In the genomic region with DNA sequence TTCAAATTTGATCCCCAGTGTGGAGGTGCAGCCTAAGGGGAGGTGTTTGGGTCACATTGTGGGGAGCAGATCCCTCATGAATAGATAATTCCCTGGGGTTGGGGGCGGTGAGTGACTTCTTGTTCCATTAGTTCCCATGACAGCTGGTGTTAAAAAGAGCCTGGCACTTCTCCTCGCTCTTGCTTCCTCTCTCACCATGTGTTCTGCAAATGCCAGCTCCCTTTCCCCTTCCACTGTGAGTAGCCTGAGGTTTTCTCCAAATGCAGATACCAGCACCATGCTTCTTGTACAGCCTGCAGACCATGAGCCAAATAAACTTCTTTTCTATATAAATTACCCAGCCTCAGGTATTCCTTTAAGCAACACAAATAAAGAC, we compare ENCODE assay signal across 20 cellular contexts.
"Had no signal": no experiment of that assay in that cellular context is flagged by ENCODE, and none has a peak within 500 bp of the region (broad histone marks: within the 10 kb centered on the region; RNA-seq: fewer than 3 reads in every experiment).

No MANE protein-coding gene starts in this region.

- H3K4me3 Mint-ChIP-seq: activated B cell treated with CpG ODN at 0.5 μM for 24 hours; activated CD4-positive, alpha-beta memory T cell treated with anti-CD3 and anti-CD28 coated beads for 36 hours; activated CD4-positive, alpha-beta T cell treated with anti-CD3 and anti-CD28 coated beads for 36 hours; activated naive CD4-positive, alpha-beta T cell treated with anti-CD3 and anti-CD28 coated beads, Interleukin-2, amount 10 ng/mL, durations not matched to agents 7 days and 5 days; natural killer cell treated with Interleukin-12 subunit alpha and Interleukin-12 subunit beta and Interleukin-15 and Interleukin-18, amount 100 ng/mL, for 72 hours; stimulated activated naive B cell treated with anti-CD40 and anti-IgM and Interleukin-4, amounts not matched to agents 10 μg/mL and 1 μg/mL and 100 μg/mL, for 72 hours had no signal

- H3K27me3 ChIP-seq: vagina had no signal

- H3K9me3 ChIP-seq: vagina had no signal

- DNase-seq: activated B cell treated with CpG ODN at 0.5 μM for 24 hours; activated CD4-positive, alpha-beta memory T cell treated with anti-CD3 and anti-CD28 coated beads for 36 hours; activated CD4-positive, alpha-beta T cell treated with anti-CD3 and anti-CD28 coated beads for 36 hours; activated effector memory CD4-positive, alpha-beta T cell treated with anti-CD3 and anti-CD28 coated beads, Interleukin-2, amount 50 U/mL, for 16 hours; activated naive CD4-positive, alpha-beta T cell treated with anti-CD3 and anti-CD28 coated beads, Interleukin-2, amount 10 ng/mL, durations not matched to agents 7 days and 5 days; activated T-cell treated with anti-CD3 and anti-CD28 coated beads, Interleukin-2, amount 50 U/mL, for 48 hours; amygdala; dermis blood vessel endothelial cell; effector memory CD4-positive, alpha-beta T cell; left ventricle myocardium superior; midbrain; retina; stimulated activated CD4-positive, alpha-beta T cell treated with anti-CD3 and anti-CD28 coated beads, Interleukin-2, amount 100 ng/mL, for 48 hours; stimulated activated CD8-positive, alpha-beta memory T cell treated with anti-CD3 and anti-CD28 coated beads, Interleukin-4, amount 100 ng/mL, for 48 hours; stimulated activated naive B cell treated with anti-CD40 and anti-IgM and Interleukin-4, amounts not matched to agents 10 μg/mL and 1 μg/mL and 100 μg/mL, for 72 hours; trophoblast cell had no signal

- H3K27ac Mint-ChIP-seq: activated B cell treated with CpG ODN at 0.5 μM for 24 hours; activated CD4-positive, alpha-beta memory T cell treated with anti-CD3 and anti-CD28 coated beads for 36 hours; activated CD4-positive, alpha-beta T cell treated with anti-CD3 and anti-CD28 coated beads for 36 hours; natural killer cell treated with Interleukin-12 subunit alpha and Interleukin-12 subunit beta and Interleukin-15 and Interleukin-18, amount 100 ng/mL, for 72 hours; progenitor cell of endocrine pancreas; stimulated activated naive B cell treated with anti-CD40 and anti-IgM and Interleukin-4, amounts not matched to agents 10 μg/mL and 1 μg/mL and 100 μg/mL, for 72 hours had no signal

- H3K4me1 Mint-ChIP-seq: activated B cell treated with CpG ODN at 0.5 μM for 24 hours; activated CD4-positive, alpha-beta T cell treated with anti-CD3 and anti-CD28 coated beads for 36 hours; activated naive CD4-positive, alpha-beta T cell treated with anti-CD3 and anti-CD28 coated beads, Interleukin-2, amount 10 ng/mL, durations not matched to agents 7 days and 5 days; stimulated activated naive B cell treated with anti-CD40 and anti-IgM and Interleukin-4, amounts not matched to agents 10 μg/mL and 1 μg/mL and 100 μg/mL, for 72 hours had no signal

- ATAC-seq: activated CD4-positive, alpha-beta T cell treated with anti-CD3 and anti-CD28 coated beads for 36 hours; esophagus mucosa; left ventricle myocardium superior; natural killer cell treated with Interleukin-12 subunit alpha and Interleukin-12 subunit beta and Interleukin-15 and Interleukin-18, amount 100 ng/mL, for 72 hours; stimulated activated naive B cell treated with anti-CD40 and anti-IgM and Interleukin-4, amounts not matched to agents 10 μg/mL and 1 μg/mL and 100 μg/mL, for 72 hours had no signal

- H3K9me3 Mint-ChIP-seq: activated B cell treated with CpG ODN at 0.5 μM for 24 hours; activated CD4-positive, alpha-beta memory T cell treated with anti-CD3 and anti-CD28 coated beads for 36 hours; activated naive CD4-positive, alpha-beta T cell treated with anti-CD3 and anti-CD28 coated beads, Interleukin-2, amount 10 ng/mL, durations not matched to agents 7 days and 5 days; natural killer cell treated with Interleukin-12 subunit alpha and Interleukin-12 subunit beta and Interleukin-15 and Interleukin-18, amount 100 ng/mL, for 72 hours; stimulated activated naive B cell treated with anti-CD40 and anti-IgM and Interleukin-4, amounts not matched to agents 10 μg/mL and 1 μg/mL and 100 μg/mL, for 72 hours had no signal

- H3K4me3 ChIP-seq: vagina had no signal

- H3K27ac ChIP-seq: vagina had no signal

- H3K4me1 ChIP-seq: vagina had no signal

- H3K27me3 Mint-ChIP-seq: activated B cell treated with CpG ODN at 0.5 μM for 24 hours; activated CD4-positive, alpha-beta memory T cell treated with anti-CD3 and anti-CD28 coated beads for 36 hours; activated CD4-positive, alpha-beta T cell treated with anti-CD3 and anti-CD28 coated beads for 36 hours; activated naive CD4-positive, alpha-beta T cell treated with anti-CD3 and anti-CD28 coated beads, Interleukin-2, amount 10 ng/mL, durations not matched to agents 7 days and 5 days; natural killer cell treated with Interleukin-12 subunit alpha and Interleukin-12 subunit beta and Interleukin-15 and Interleukin-18, amount 100 ng/mL, for 72 hours; stimulated activated naive B cell treated with anti-CD40 and anti-IgM and Interleukin-4, amounts not matched to agents 10 μg/mL and 1 μg/mL and 100 μg/mL, for 72 hours had no signal
